In genomic region chr7:39952791-39953190, GRCh38 we compare ENCODE assay signal across 9 cellular contexts. TPM values are rescaled to one million over a fixed set of nuclear protein-coding genes. Genes with fewer than 3 reads are reported as not detected.
A peak's percentile ranks its signal among the peaks of the same experiment; 100 is the strongest.
DNase-seq lines count a peak whose midpoint lies in the region; ATAC-seq and TF ChIP-seq lines count a peak whose summit lies in the region.
"Had no signal": no experiment of that assay in that cellular context is flagged by ENCODE, and none has a peak within 500 bp of the region (broad histone marks: within the 10 kb centered on the region; RNA-seq: fewer than 3 reads in every experiment).

No MANE protein-coding gene starts in this region.

- H3K4me3 Mint-ChIP-seq in activated T-cell treated with anti-CD3 and anti-CD28 coated beads, Interleukin-2, amount 50 U/mL, for 4 hours, result peak overlapping the region; percentile 96
- peak overlapping the region; percentile 94 for H3K4me3 Mint-ChIP-seq in activated naive CD8-positive, alpha-beta T cell

- H3K36me3 ChIP-seq in thymus (ENCODE audit: control insufficient read depth, insufficient read depth), result no peaks in the 10 kb centered on the region

- H3K4me3 ChIP-seq in thymus (ENCODE audit: low read length), result peak overlapping the region; percentile 30

- peak overlapping the region; percentile 16 for H3K27ac Mint-ChIP-seq in activated naive CD8-positive, alpha-beta T cell

- no peaks in the 10 kb centered on the region for H3K27me3 ChIP-seq in thymus (ENCODE audit: control insufficient read depth, insufficient read depth)

- 27% methylated on average over 3 of the region's 3 CpGs for WGBS in thymus

- H3K4me1 Mint-ChIP-seq in activated T-cell treated with anti-CD3 and anti-CD28 coated beads, Interleukin-2, amount 50 U/mL, for 4 hours (ENCODE audit: low read depth), result peaks cover 57% of the 10 kb centered on the region
- peaks cover 57% of the 10 kb centered on the region for H3K4me1 Mint-ChIP-seq in activated naive CD8-positive, alpha-beta T cell (ENCODE audit: low read depth)

- H3K36me3 Mint-ChIP-seq in activated T-cell treated with anti-CD3 and anti-CD28 coated beads, Interleukin-2, amount 50 U/mL, for 4 hours (ENCODE audit: insufficient read depth), result peaks cover 11% of the 10 kb centered on the region
- no peaks in the 10 kb centered on the region for H3K36me3 Mint-ChIP-seq in activated naive CD8-positive, alpha-beta T cell

- no peak for DNase-seq in activated T-cell treated with anti-CD3 and anti-CD28 coated beads, Interleukin-2, amount 50 U/mL, for 4 hours
- no peak for DNase-seq in activated T-cell treated with anti-CD3 and anti-CD28 coated beads, Interleukin-2, amount 50 U/mL, for 48 hours
- DNase-seq in kidney glomerular epithelial cell (lab: John Stamatoyannopoulos, UW), result peak; percentile 33
- DNase-seq in OCI-M1 (lab: John Stamatoyannopoulos, UW), result no peak
- no peak for DNase-seq in GM20000 (ENCODE audit: low spot score)
- DNase-seq: DMS 273 treated with DMSO at 0.1 percent for 48 hours had no signal

- no peaks in the 10 kb centered on the region for H3K9me3 ChIP-seq in thymus (ENCODE audit: control insufficient read depth)

- H3K27ac ChIP-seq in thymus (ENCODE audit: low read depth), result no peak overlapping the region

- no peak for TF ChIP-seq CTCF in GM20000 (IDR thresholded peaks at IDR 0.05; ENCODE audit: extremely low read depth, missing control alignments)

- ATAC-seq in activated T-cell treated with anti-CD3 and anti-CD28 coated beads, Interleukin-2, amount 50 U/mL, for 4 hours, result no peak
- ATAC-seq in HG02981 (IDR thresholded peaks at IDR 0.05; ENCODE audit: unreplicated experiment), result no peak

- H3K9me3 Mint-ChIP-seq in activated T-cell treated with anti-CD3 and anti-CD28 coated beads, Interleukin-2, amount 50 U/mL, for 4 hours, result no peaks in the 10 kb centered on the region
- no peaks in the 10 kb centered on the region for H3K9me3 Mint-ChIP-seq in activated naive CD8-positive, alpha-beta T cell (ENCODE audit: low read depth)

- peaks cover 10% of the 10 kb centered on the region for H3K4me1 ChIP-seq in thymus (ENCODE audit: control insufficient read depth, insufficient read depth, low read length)

- no peaks in the 10 kb centered on the region for H3K27me3 Mint-ChIP-seq in activated T-cell treated with anti-CD3 and anti-CD28 coated beads, Interleukin-2, amount 50 U/mL, for 4 hours (ENCODE audit: low read depth)
- H3K27me3 Mint-ChIP-seq in activated naive CD8-positive, alpha-beta T cell, result no peaks in the 10 kb centered on the region

RNA-seq across cellular contexts. Expression of gene CDK13, which starts 2.7 kb away (rescaled TPM):
- total RNA-seq in activated T-cell treated with anti-CD3 and anti-CD28 coated beads, Interleukin-2, amount 50 U/mL, for 4 hours, result 10 to 100 TPM; 33.9 to 39.3 (median 35.9) TPM
- 40.4 TPM for polyA plus RNA-seq in thymus
